ENCODE assay signal across 1 cellular context in the genomic region with DNA sequence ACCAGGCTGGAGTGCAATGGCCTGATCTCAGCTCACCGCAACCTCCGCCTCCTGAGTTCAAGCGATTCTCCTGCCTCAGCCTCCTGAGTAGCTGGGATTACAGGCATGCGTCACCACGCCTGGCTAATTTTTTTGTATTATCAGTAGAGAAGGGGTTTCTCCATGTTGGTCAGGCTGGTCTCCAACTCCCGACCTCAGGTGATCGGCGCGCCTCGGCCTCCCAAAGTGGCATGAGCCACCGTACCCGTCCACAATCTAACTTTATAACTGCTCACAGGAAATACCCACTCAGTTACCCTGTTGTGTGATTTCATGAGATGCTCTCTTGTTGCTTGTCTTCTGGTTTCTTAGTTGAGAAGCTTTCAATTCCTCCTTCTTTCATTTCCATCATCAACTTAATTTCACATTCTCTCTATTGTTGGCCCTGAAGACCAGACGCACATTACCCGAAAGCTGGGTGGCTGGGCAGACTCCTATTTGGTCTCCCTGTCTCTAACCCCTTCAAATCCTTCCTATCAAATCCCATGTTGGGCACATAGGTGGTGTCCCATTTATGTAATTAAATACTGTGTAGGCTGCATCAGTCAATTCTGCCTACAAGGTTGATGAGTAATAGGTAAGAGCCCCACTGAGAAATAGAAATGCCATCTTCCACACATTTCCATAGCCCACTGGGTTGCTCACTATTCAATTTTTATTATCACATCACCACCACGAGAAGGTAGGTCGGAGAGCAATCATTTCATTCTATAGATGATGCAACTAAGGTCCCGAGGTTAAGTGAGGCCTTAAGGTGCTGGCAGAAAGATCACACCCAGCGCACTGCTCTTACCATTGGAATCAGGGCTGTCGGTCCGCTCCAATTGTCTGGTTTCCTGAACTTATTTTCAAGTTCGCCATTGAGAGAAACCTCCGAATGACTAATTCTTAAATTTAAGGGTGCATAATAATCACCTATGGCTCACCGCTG.
TF ChIP-seq lines count a peak whose summit lies in the region.

No MANE protein-coding gene starts in this region.

TF ChIP-seq in liver, 16 proteins besides CTCF, POLR2A, EP300 and RAD21 (continued from another document):
- TF ChIP-seq, protein P1, sequence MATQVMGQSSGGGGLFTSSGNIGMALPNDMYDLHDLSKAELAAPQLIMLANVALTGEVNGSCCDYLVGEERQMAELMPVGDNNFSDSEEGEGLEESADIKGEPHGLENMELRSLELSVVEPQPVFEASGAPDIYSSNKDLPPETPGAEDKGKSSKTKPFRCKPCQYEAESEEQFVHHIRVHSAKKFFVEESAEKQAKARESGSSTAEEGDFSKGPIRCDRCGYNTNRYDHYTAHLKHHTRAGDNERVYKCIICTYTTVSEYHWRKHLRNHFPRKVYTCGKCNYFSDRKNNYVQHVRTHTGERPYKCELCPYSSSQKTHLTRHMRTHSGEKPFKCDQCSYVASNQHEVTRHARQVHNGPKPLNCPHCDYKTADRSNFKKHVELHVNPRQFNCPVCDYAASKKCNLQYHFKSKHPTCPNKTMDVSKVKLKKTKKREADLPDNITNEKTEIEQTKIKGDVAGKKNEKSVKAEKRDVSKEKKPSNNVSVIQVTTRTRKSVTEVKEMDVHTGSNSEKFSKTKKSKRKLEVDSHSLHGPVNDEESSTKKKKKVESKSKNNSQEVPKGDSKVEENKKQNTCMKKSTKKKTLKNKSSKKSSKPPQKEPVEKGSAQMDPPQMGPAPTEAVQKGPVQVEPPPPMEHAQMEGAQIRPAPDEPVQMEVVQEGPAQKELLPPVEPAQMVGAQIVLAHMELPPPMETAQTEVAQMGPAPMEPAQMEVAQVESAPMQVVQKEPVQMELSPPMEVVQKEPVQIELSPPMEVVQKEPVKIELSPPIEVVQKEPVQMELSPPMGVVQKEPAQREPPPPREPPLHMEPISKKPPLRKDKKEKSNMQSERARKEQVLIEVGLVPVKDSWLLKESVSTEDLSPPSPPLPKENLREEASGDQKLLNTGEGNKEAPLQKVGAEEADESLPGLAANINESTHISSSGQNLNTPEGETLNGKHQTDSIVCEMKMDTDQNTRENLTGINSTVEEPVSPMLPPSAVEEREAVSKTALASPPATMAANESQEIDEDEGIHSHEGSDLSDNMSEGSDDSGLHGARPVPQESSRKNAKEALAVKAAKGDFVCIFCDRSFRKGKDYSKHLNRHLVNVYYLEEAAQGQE (IDR thresholded peaks at IDR 0.05), result no peak
- TF ChIP-seq GABPA (IDR thresholded peaks at IDR 0.05 in 1 of 2, conservative IDR thresholded peaks at IDR 0.05 in 1 of 2) (no peak), NR2F2 (IDR thresholded peaks at IDR 0.05) (no peak), HNF4A (conservative IDR thresholded peaks at IDR 0.05) (no peak), RXRA (IDR thresholded peaks at IDR 0.05) (no peak), YY1 (IDR thresholded peaks at IDR 0.05) (no peak), SP1 (IDR thresholded peaks at IDR 0.05) (no peak)
